In genomic region chr1:59506952-59507351, GRCh38 we compare ENCODE assay signal across 8 cellular contexts.
DNase-seq lines count a peak whose midpoint lies in the region; ATAC-seq and TF ChIP-seq lines count a peak whose summit lies in the region.

No MANE protein-coding gene starts in this region.

- H2AFZ ChIP-seq in neuronal stem cell (ENCODE audit: low read length) = no peak overlapping the region

- no CpG with 5 or more reads among the region's 3 CpGs for WGBS in neuronal stem cell (ENCODE audit: extremely low coverage in 2 of 2, insufficient read length in 2 of 2, insufficient replicate concordance in 1 of 2), 2 donors

- H2BK12ac ChIP-seq in neuronal stem cell (ENCODE audit: low read length) = no peak overlapping the region

- H3K27ac ChIP-seq in neuronal stem cell (replicated peaks; ENCODE audit: low read length) = no peak overlapping the region

- no peak overlapping the region for H2BK120ac ChIP-seq in neuronal stem cell (ENCODE audit: low read depth, low read length)

- no peaks in the 10 kb centered on the region for H3K36me3 ChIP-seq in neuronal stem cell (replicated peaks in 1 of 2; ENCODE audit: control insufficient read depth in 2 of 2, insufficient read depth in 2 of 2, low read length in 2 of 2)

- no peak for TF ChIP-seq POLR2A in NB4 (IDR thresholded peaks at IDR 0.05; ENCODE audit: extremely low read depth, insufficient read length)

- no peak overlapping the region for H3K23ac ChIP-seq in neuronal stem cell (ENCODE audit: low read depth, low read length, poor library complexity)

- ATAC-seq in GM21723 (IDR thresholded peaks at IDR 0.05; ENCODE audit: unreplicated experiment) (peak; percentile 90), left ventricle myocardium superior (peak; percentile 72)

- no peaks in the 10 kb centered on the region for H3K79me1 ChIP-seq in neuronal stem cell (ENCODE audit: low read depth, low read length)

- no peak overlapping the region for H3K18ac ChIP-seq in neuronal stem cell (ENCODE audit: low read length)

- peaks cover 4 to 5% of the 10 kb centered on the region in 2 donors for H3K4me1 ChIP-seq in neuronal stem cell (ENCODE audit: control insufficient read depth in 2 of 2, insufficient read depth in 1 of 2, low read depth in 1 of 2, low read length in 2 of 2)

- no peak overlapping the region for H2BK15ac ChIP-seq in neuronal stem cell (ENCODE audit: low read length)

- no peak overlapping the region for H4K8ac ChIP-seq in neuronal stem cell (ENCODE audit: low read depth, low read length)

- no peaks in the 10 kb centered on the region for H3K27me3 ChIP-seq in neuronal stem cell (ENCODE audit: control insufficient read depth in 3 of 3, insufficient read depth in 3 of 3, low read depth in 1 of 3, low read length in 3 of 3)

- no peak overlapping the region for H3K4ac ChIP-seq in neuronal stem cell (ENCODE audit: low read length)

- H2BK5ac ChIP-seq in neuronal stem cell (ENCODE audit: low read length) = no peak overlapping the region

- DNase-seq in GM04503 (ENCODE audit: low read depth) (peak; percentile 29), NB4 (ENCODE audit: low read depth) (peak; percentile 78), left ventricle myocardium superior (no peak), C1 segment of cervical spinal cord (lab: John Stamatoyannopoulos, UW) (no peak), neuronal stem cell (ENCODE audit: low spot score) (no peak), T1000 (lab: John Stamatoyannopoulos, UW) (no peak)
- no peak for DNase-seq in stimulated activated CD4-positive, alpha-beta T cell treated with anti-CD3 and anti-CD28 coated beads, Interleukin-4, amount 100 ng/mL, for 24 hours

- H3K4me2 ChIP-seq in neuronal stem cell (ENCODE audit: insufficient read depth, low read length, poor library complexity, severe bottlenecking) = no peak overlapping the region

- no peaks in the 10 kb centered on the region for H3K9me3 ChIP-seq in neuronal stem cell (replicated peaks in 1 of 2; ENCODE audit: control insufficient read depth in 2 of 2, insufficient read depth in 1 of 2, low read depth in 1 of 2, low read length in 2 of 2)

- H3K14ac ChIP-seq in neuronal stem cell (ENCODE audit: low read length) = no peak overlapping the region

- no peak overlapping the region for H2AK5ac ChIP-seq in neuronal stem cell (ENCODE audit: low read depth, low read length)

- H3K4me3 ChIP-seq in NB4 (ENCODE audit: low read depth, low read length) (no peak overlapping the region), neuronal stem cell (ENCODE audit: low read length in 2 of 2) (no peak overlapping the region)

- intact Hi-C loops in left ventricle myocardium superior (cut with micrococcal nuclease) = no loop called here

- no peak overlapping the region for H3K9ac ChIP-seq in neuronal stem cell (ENCODE audit: low read depth, low read length, poor library complexity)

- TF ChIP-seq CTCF in NB4 (IDR thresholded peaks at IDR 0.05; ENCODE audit: low read depth, low read length) = no peak

- no peak overlapping the region for H4K91ac ChIP-seq in neuronal stem cell (ENCODE audit: low read depth, low read length, poor library complexity)

Comparison
In these comparisons a context has a peak if more than half of its experiments do, and no peak if none do; other contexts are left out.
1. DNase-seq: peak in GM04503 (single experiment) and NB4 (single experiment); none in left ventricle myocardium superior (single experiment), C1 segment of cervical spinal cord (0 of 14), neuronal stem cell (single experiment), T1000 (single experiment) and stimulated activated CD4-positive, alpha-beta T cell treated with anti-CD3 and anti-CD28 coated beads, Interleukin-4, amount 100 ng/mL, for 24 hours (single experiment).